ENCODE assay signal across 20 cellular contexts in the genomic region with DNA sequence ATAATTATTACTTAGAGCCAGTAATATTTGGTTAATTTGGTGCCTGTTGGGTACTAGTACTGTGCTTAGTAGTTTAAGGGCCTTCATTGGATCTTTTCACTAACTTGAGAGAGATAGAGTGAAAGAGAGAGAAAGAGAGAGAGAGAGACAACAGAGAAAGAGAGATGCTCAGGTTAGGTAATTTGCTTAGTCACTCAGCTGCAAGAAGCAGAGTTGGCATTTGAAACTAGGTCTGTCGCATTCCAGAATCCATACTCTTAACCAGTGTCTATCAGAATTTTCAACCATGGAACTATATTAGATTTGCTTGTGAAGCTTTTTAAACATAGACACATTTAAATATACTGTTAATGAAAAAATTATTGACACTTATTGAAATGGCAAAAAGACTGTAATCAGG. TPM values are rescaled to one million over a fixed set of nuclear protein-coding genes. Genes with fewer than 3 reads are reported as not detected.
DNase-seq lines count a peak whose midpoint lies in the region; ATAC-seq and TF ChIP-seq lines count a peak whose summit lies in the region.
"Had no signal": no experiment of that assay in that cellular context is flagged by ENCODE, and none has a peak within 500 bp of the region (broad histone marks: within the 10 kb centered on the region; RNA-seq: fewer than 3 reads in every experiment).

No MANE protein-coding gene starts in this region.

- no peak for ATAC-seq in HG02763 (IDR thresholded peaks at IDR 0.05; ENCODE audit: unreplicated experiment)
- ATAC-seq in HG02642 (IDR thresholded peaks at IDR 0.05; ENCODE audit: poor library complexity, unreplicated experiment): no peak

- no peaks in the 10 kb centered on the region for H3K9me3 ChIP-seq in left ventricle myocardium inferior (replicated peaks)
- H3K9me3 ChIP-seq in right atrium auricular region: no peaks in the 10 kb centered on the region
- H3K9me3 ChIP-seq: tibial nerve had no signal

- H3K36me3 ChIP-seq in left ventricle myocardium inferior: no peaks in the 10 kb centered on the region
- H3K36me3 ChIP-seq in right atrium auricular region: no peaks in the 10 kb centered on the region

- H3K27me3 ChIP-seq in left ventricle myocardium inferior (ENCODE audit: low read depth) (no peaks in the 10 kb centered on the region), right atrium auricular region (no peaks in the 10 kb centered on the region)
- H3K27me3 ChIP-seq: hepatocyte, tibial nerve had no signal

- H3K27ac ChIP-seq in left ventricle myocardium inferior (replicated peaks) (peak overlapping the region; percentile 87), right atrium auricular region (peak overlapping the region in 1 of 2 donors; percentile 75)
- H3K27ac ChIP-seq: hepatocyte, RWPE1, tibial nerve had no signal

- H3K4me1 ChIP-seq in left ventricle myocardium inferior (peaks cover 54% of the 10 kb centered on the region), right atrium auricular region (peaks cover 0 to 28% of the 10 kb centered on the region in 2 donors)
- H3K4me1 ChIP-seq: tibial nerve had no signal

- intact Hi-C loops in left ventricle myocardium inferior (cut with micrococcal nuclease): no loop called here

- H3K4me3 ChIP-seq in left ventricle myocardium inferior (no peak overlapping the region), right atrium auricular region (no peak overlapping the region), fibroblast of pulmonary artery (replicated peaks; ENCODE audit: low read depth, low read length) (no peak overlapping the region)
- H3K4me3 ChIP-seq: hepatocyte, tibial nerve had no signal

- DNase-seq in left ventricle myocardium inferior (no peak), right atrium auricular region (ENCODE audit: low spot score) (no peak), amniotic epithelial cell (ENCODE audit: low read depth) (peak; percentile 59), fibroblast of pulmonary artery (ENCODE audit: low read depth) (peak; percentile 36), NCI-H2029 (lab: John Stamatoyannopoulos, UW) (no peak), occipital lobe (lab: John Stamatoyannopoulos, UW) (no peak)
- DNase-seq: activated CD4-positive, alpha-beta T cell treated with anti-CD3 and anti-CD28 coated beads, Interleukin-2, amount 10 ng/mL, durations not matched to agents 7 days and 5 days; activated CD8-positive, alpha-beta memory T cell treated with anti-CD3 and anti-CD28 coated beads, Interleukin-2, amount 50 U/mL, for 48 hours; activated naive CD4-positive, alpha-beta T cell treated with anti-CD3 and anti-CD28 coated beads for 36 hours; CD4-positive, alpha-beta memory T cell; DMS53; Karpas-422; kidney; NCI-H1105; stimulated activated naive CD4-positive, alpha-beta T cell had no signal

- TF ChIP-seq CTCF in left ventricle myocardium inferior (IDR thresholded peaks at IDR 0.05; ENCODE audit: borderline replicate concordance) (no peak), right atrium auricular region (IDR thresholded peaks at IDR 0.05) (no peak), fibroblast of pulmonary artery (IDR thresholded peaks at IDR 0.05; ENCODE audit: low read length, missing control alignments) (no peak)

RNA-seq across cellular contexts. Expression of a gene that starts 31.1 kb away (rescaled TPM):
- total RNA-seq in left ventricle myocardium inferior (35.3 TPM), right atrium auricular region (10 to 100 TPM; 18.4 to 23.1 TPM), occipital lobe (15.9 TPM)

Comparison
In these comparisons a context has a peak if more than half of its experiments do, and no peak if none do; other contexts are left out.
1. DNase-seq: peak in amniotic epithelial cell (single experiment) and fibroblast of pulmonary artery (single experiment); none in left ventricle myocardium inferior (single experiment), right atrium auricular region (single experiment), NCI-H2029 (single experiment) and occipital lobe (single experiment).